Comparison of ENCODE assay signal across 11 cellular contexts in the genomic region with DNA sequence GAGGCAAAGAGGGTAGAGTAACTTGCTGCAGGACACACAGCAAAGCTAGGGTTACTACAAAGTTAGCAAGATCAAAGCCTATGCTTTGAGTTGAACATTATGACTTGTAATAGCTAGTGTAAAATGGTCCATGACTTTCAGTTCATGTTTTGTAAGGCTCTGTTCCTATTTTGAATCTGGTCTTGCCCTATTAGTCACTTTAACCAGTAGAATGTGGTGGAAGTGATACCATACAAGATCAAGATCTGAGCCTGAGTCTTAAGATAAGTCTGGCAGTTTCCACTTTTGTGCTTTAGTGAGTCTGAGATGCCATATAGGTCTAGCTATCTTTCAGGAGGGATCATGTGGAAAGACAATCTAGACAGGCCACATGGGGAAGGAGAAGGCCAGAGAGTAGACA.
DNase-seq lines count a peak whose midpoint lies in the region; ATAC-seq, FAIRE-seq and TF ChIP-seq lines count a peak whose summit lies in the region.
"Had no signal": no experiment of that assay in that cellular context is flagged by ENCODE, and none has a peak within 500 bp of the region (broad histone marks: within the 10 kb centered on the region; RNA-seq: fewer than 3 reads in every experiment).

No MANE protein-coding gene starts in this region.

- CTCF ChIA-PET in HCT116 (lab: Charles Lee) (no interaction called here), GM12878 (lab: Yijun Ruan, JAX) (no interaction called here)

- H3K27ac ChIP-seq in HCT116 (ENCODE audit: low read depth, low read length), result no peak overlapping the region
- H3K27ac ChIP-seq in GM12878 (ENCODE audit: control insufficient read depth, insufficient read depth), result no peak overlapping the region
- H3K27ac ChIP-seq in testis, result no peak overlapping the region
- H3K27ac ChIP-seq: sigmoid colon had no signal

- no peak overlapping the region for H3K9ac ChIP-seq in HCT116 (ENCODE audit: low read length)
- H3K9ac ChIP-seq in GM12878 (ENCODE audit: control insufficient read depth, insufficient read depth, low read length), result no peak overlapping the region

- no peaks in the 10 kb centered on the region for H3K9me2 ChIP-seq in HCT116 (ENCODE audit: insufficient read depth)

- DNase-seq in HCT116 (ENCODE audit: low read depth, low spot score) (no peak), GM12878 (ENCODE audit: low read depth, low spot score) (peak; percentile 53), testis (no peak), NCI-H226 (no peak), DMS79 (lab: John Stamatoyannopoulos, UW) (no peak)
- no peak for DNase-seq in central memory CD4-positive, alpha-beta T cell
- DNase-seq: COR-L47, sigmoid colon, T-helper 9 cell had no signal

- no peak for TF ChIP-seq CTCF in HCT116 (IDR thresholded peaks at IDR 0.05 in 2 of 3, conservative IDR thresholded peaks at IDR 0.05 in 1 of 3; ENCODE audit: borderline replicate concordance in 1 of 3, insufficient read depth in 1 of 3, low read depth in 2 of 3, low read length in 2 of 3)
- no peak for TF ChIP-seq CTCF in GM12878 (IDR thresholded peaks at IDR 0.05 in 2 of 3, conservative IDR thresholded peaks at IDR 0.05 in 1 of 3; ENCODE audit: control insufficient read depth in 2 of 3, extremely low read depth in 1 of 3, insufficient read depth in 1 of 3, low read depth in 3 of 3, low read length in 3 of 3)
- no peak for TF ChIP-seq CTCF in testis (IDR thresholded peaks at IDR 0.05)

- no TSS peak for BruUV-seq in HCT116 (replicated peaks; lab: Mats Ljungman, UMichigan)
- no TSS peak for BruUV-seq in GM12878 (replicated peaks; lab: Mats Ljungman, UMichigan)

- TF ChIP-seq RAD21 in HCT116 (IDR thresholded peaks at IDR 0.05; ENCODE audit: low read depth) (no peak), GM12878 (IDR thresholded peaks at IDR 0.05; ENCODE audit: insufficient read depth, low read depth, low read length) (no peak)

- no peaks in the 10 kb centered on the region for H3K4me1 ChIP-seq in HCT116 (ENCODE audit: control insufficient read depth in 1 of 2, insufficient read depth in 2 of 2, low read length in 2 of 2)
- H3K4me1 ChIP-seq in GM12878 (ENCODE audit: control insufficient read depth, insufficient read depth, low read length), result no peaks in the 10 kb centered on the region; the same call in 1 of the 2 replicates
- no peaks in the 10 kb centered on the region for H3K4me1 ChIP-seq in testis
- H3K4me1 ChIP-seq: sigmoid colon had no signal

- H3K4me2 ChIP-seq in HCT116 (ENCODE audit: low read length) (no peak overlapping the region), GM12878 (ENCODE audit: control insufficient read depth, insufficient read depth) (no peak overlapping the region)

- no peaks in the 10 kb centered on the region for H3K79me2 ChIP-seq in HCT116 (ENCODE audit: insufficient read depth, low read length)
- H3K79me2 ChIP-seq in GM12878 (ENCODE audit: control insufficient read depth, insufficient read depth, low read length), result no peaks in the 10 kb centered on the region

- TF ChIP-seq POLR2A in HCT116 (IDR thresholded peaks at IDR 0.05; ENCODE audit: borderline replicate concordance, extremely low read depth, insufficient read depth, insufficient read length) (no peak), GM12878 (IDR thresholded peaks at IDR 0.05; ENCODE audit: low read depth, low read length) (no peak), testis (IDR thresholded peaks at IDR 0.05) (no peak)

- no peaks in the 10 kb centered on the region for H3K9me3 ChIP-seq in HCT116 (ENCODE audit: control insufficient read depth in 1 of 2, insufficient read depth in 1 of 2, low read depth in 1 of 2, low read length in 2 of 2)
- no peaks in the 10 kb centered on the region for H3K9me3 ChIP-seq in GM12878 (replicated peaks; ENCODE audit: control insufficient read depth, insufficient read depth, low read length)
- no peaks in the 10 kb centered on the region for H3K9me3 ChIP-seq in testis
- H3K9me3 ChIP-seq: sigmoid colon had no signal

- FAIRE-seq in GM12878 (lab: Jason Lieb, UNC), result peak; percentile 84

- no peaks in the 10 kb centered on the region for H3K36me3 ChIP-seq in HCT116 (ENCODE audit: control insufficient read depth in 1 of 2, insufficient read depth in 2 of 2, low read length in 2 of 2)
- no peaks in the 10 kb centered on the region for H3K36me3 ChIP-seq in GM12878 (ENCODE audit: control insufficient read depth in 2 of 2, insufficient read depth in 2 of 2, low read length in 1 of 2)
- H3K36me3 ChIP-seq in testis (ENCODE audit: low read depth, missing control alignments), result no peaks in the 10 kb centered on the region
- H3K36me3 ChIP-seq: sigmoid colon had no signal

- H3K4me3 ChIP-seq in HCT116 (replicated peaks in 1 of 2; ENCODE audit: low read depth in 1 of 2, low read length in 2 of 2), result no peak overlapping the region
- no peak overlapping the region for H3K4me3 ChIP-seq in GM12878
- H3K4me3 ChIP-seq in testis, result no peak overlapping the region
- H3K4me3 ChIP-seq: sigmoid colon had no signal

- H3K27me3 ChIP-seq in HCT116 (ENCODE audit: insufficient read depth, low read length), result no peaks in the 10 kb centered on the region
- no peaks in the 10 kb centered on the region for H3K27me3 ChIP-seq in GM12878 (replicated peaks in 1 of 2; ENCODE audit: control insufficient read depth in 2 of 2, insufficient read depth in 2 of 2, low read length in 1 of 2)
- H3K27me3 ChIP-seq in testis, result no peaks in the 10 kb centered on the region
- H3K27me3 ChIP-seq: sigmoid colon had no signal

- ATAC-seq in GM18861 (IDR thresholded peaks at IDR 0.05; ENCODE audit: unreplicated experiment), result peak; percentile 90
- no peak for ATAC-seq in HCT116
- peak; percentile 60 for ATAC-seq in HG03439 (IDR thresholded peaks at IDR 0.05; ENCODE audit: unreplicated experiment)
- peak; percentile 98 for ATAC-seq in GM12878

- in situ Hi-C loops in GM12878 (cut with MboI), result no loop called here

- SMC1A ChIA-PET in GM12878 (lab: Charles Lee; ENCODE audit: uncharacterized antibody, unreplicated experiment), result no interaction called here

- peak in 1 of 2 experiments; percentile 77; a peak in 2 of 4 replicates for TF ChIP-seq EP300 in GM12878 (IDR thresholded peaks at IDR 0.05; ENCODE audit: borderline replicate concordance in 1 of 2, control insufficient read depth in 1 of 2, low read depth in 2 of 2, low read length in 2 of 2)

- H2AFZ ChIP-seq in HCT116 (ENCODE audit: low read depth, low read length, poor library complexity, severe bottlenecking), result peak overlapping the region; percentile 71
- H2AFZ ChIP-seq in GM12878 (ENCODE audit: control insufficient read depth, low read depth, low read length), result no peak overlapping the region

- no peaks in the 10 kb centered on the region for H4K20me1 ChIP-seq in HCT116 (ENCODE audit: insufficient read depth)
- no peaks in the 10 kb centered on the region for H4K20me1 ChIP-seq in GM12878 (ENCODE audit: control insufficient read depth, insufficient read depth)

- POLR2A ChIA-PET in HCT116 (lab: Charles Lee), result no interaction called here
- POLR2A ChIA-PET in GM12878 (lab: Charles Lee), result no interaction called here

- RAD21 ChIA-PET in HCT116 (lab: Charles Lee; ENCODE audit: low non-redundant PET in 1 of 2, low total read pairs in 2 of 2, uncharacterized antibody in 2 of 2, unreplicated experiment in 2 of 2), result no interaction called here
- RAD21 ChIA-PET in GM12878 (lab: Charles Lee; ENCODE audit: unreplicated experiment), result no interaction called here

- intact Hi-C loops in HCT116 (cut with micrococcal nuclease) (no loop called here), GM12878 (cut with micrococcal nuclease; ENCODE audit: unreplicated experiment) (no loop called here), testis (cut with DNase I; ENCODE audit: low total_unique reads) (no loop called here)

TF ChIP-seq in HCT116, 20 proteins besides CTCF, POLR2A, EP300 and RAD21 (continues in another document):
- TF ChIP-seq, protein P1, sequence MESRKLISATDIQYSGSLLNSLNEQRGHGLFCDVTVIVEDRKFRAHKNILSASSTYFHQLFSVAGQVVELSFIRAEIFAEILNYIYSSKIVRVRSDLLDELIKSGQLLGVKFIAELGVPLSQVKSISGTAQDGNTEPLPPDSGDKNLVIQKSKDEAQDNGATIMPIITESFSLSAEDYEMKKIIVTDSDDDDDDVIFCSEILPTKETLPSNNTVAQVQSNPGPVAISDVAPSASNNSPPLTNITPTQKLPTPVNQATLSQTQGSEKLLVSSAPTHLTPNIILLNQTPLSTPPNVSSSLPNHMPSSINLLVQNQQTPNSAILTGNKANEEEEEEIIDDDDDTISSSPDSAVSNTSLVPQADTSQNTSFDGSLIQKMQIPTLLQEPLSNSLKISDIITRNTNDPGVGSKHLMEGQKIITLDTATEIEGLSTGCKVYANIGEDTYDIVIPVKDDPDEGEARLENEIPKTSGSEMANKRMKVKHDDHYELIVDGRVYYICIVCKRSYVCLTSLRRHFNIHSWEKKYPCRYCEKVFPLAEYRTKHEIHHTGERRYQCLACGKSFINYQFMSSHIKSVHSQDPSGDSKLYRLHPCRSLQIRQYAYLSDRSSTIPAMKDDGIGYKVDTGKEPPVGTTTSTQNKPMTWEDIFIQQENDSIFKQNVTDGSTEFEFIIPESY (IDR thresholded peaks at IDR 0.05; ENCODE audit: extremely low read depth, insufficient replicate concordance, low read length), result no peak
- no peak for TF ChIP-seq EGR1 (IDR thresholded peaks at IDR 0.05; ENCODE audit: low read depth)
- TF ChIP-seq, protein P2, sequence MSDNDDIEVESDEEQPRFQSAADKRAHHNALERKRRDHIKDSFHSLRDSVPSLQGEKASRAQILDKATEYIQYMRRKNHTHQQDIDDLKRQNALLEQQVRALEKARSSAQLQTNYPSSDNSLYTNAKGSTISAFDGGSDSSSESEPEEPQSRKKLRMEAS (IDR thresholded peaks at IDR 0.05), result no peak

TF ChIP-seq in GM12878, 131 proteins besides CTCF, POLR2A, EP300 and RAD21 (continues in another document):
- TF ChIP-seq RUNX3 (IDR thresholded peaks at IDR 0.05; ENCODE audit: low read length) (peak; percentile 88), POLR2AphosphoS2 (IDR thresholded peaks at IDR 0.05; ENCODE audit: low read depth, low read length) (no peak), NRF1 (conservative IDR thresholded peaks at IDR 0.05; ENCODE audit: low read depth, low read length) (no peak), FOXM1 (IDR thresholded peaks at IDR 0.05; ENCODE audit: low read depth, low read length) (peak; percentile 85), BCL11A (IDR thresholded peaks at IDR 0.05; ENCODE audit: low read depth, low read length) (peak; percentile 82), LARP7 (IDR thresholded peaks at IDR 0.05) (no peak)
- TF ChIP-seq, protein P3, sequence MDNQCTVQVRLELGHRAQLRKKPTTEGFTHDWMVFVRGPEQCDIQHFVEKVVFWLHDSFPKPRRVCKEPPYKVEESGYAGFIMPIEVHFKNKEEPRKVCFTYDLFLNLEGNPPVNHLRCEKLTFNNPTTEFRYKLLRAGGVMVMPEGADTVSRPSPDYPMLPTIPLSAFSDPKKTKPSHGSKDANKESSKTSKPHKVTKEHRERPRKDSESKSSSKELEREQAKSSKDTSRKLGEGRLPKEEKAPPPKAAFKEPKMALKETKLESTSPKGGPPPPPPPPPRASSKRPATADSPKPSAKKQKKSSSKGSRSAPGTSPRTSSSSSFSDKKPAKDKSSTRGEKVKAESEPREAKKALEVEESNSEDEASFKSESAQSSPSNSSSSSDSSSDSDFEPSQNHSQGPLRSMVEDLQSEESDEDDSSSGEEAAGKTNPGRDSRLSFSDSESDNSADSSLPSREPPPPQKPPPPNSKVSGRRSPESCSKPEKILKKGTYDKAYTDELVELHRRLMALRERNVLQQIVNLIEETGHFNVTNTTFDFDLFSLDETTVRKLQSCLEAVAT (IDR thresholded peaks at IDR 0.05), result no peak
